ENCODE assay signal across 8 cellular contexts in the genomic region with DNA sequence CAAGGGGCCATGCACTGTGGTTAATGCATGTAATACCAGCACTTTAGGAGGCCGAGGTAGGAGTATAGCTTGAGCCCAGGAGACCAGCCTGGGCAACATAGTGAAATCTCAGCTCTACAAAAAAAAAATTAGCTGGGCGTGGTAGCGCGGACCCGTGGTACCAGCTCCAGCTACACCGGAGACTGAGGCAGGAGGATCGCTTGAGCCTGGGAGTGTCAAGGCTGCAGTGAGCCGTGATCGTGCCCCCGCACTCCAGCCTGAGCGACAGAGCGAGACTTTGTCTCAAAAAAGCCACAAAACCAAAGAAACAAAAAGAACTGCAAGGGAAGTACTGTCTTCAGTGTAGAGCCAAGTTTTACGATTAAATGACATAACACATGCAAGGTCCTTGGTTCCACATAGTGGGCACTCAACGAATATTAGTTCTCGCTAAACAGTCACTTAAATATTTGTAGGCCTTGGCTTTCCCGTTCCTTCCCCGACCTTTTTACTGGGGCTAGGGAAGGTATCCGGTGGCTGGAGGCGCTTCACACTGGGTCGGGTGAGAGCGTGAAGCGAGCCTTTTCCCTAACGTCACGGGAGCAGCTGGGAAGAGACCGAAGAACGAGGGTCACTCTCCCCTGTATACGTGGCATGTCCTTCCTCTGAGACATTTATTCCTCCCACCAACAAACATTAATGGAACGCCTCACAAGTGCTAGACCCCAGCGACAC. TPM values are rescaled to one million over a fixed set of nuclear protein-coding genes. Genes with fewer than 3 reads are reported as not detected.
DNase-seq lines count a peak whose midpoint lies in the region; ATAC-seq and TF ChIP-seq lines count a peak whose summit lies in the region.

No MANE protein-coding gene starts in this region.

- no peaks in the 10 kb centered on the region for H3K9me2 ChIP-seq in GM23248 (ENCODE audit: insufficient read depth)

- in situ Hi-C loops in GM23248 (cut with MboI) = no loop called here

- H3K4me1 Mint-ChIP-seq in endodermal cell = peaks cover 31% of the 10 kb centered on the region
- H3K4me1 Mint-ChIP-seq in naive B cell = peaks cover 45 to 52% (median 52%) of the 10 kb centered on the region in 3 donors

- H3K4me2 ChIP-seq in GM23248 (ENCODE audit: unreplicated experiment) = peak overlapping the region; percentile 92

- TF ChIP-seq CTCF in BE2C (IDR thresholded peaks at IDR 0.05; ENCODE audit: low read depth, low read length) = no peak
- no peak for TF ChIP-seq CTCF in endodermal cell (conservative IDR thresholded peaks at IDR 0.05)

- H2AFZ ChIP-seq in GM23248 = peak overlapping the region; percentile 95

- H3K27ac ChIP-seq in GM23248 (peak overlapping the region; percentile 93), endodermal cell (ENCODE audit: low read depth, low read length) (peak overlapping the region; percentile 87)

- H3K27me3 ChIP-seq in BE2C (no peaks in the 10 kb centered on the region), GM23248 (replicated peaks; ENCODE audit: insufficient read depth) (no peaks in the 10 kb centered on the region), endodermal cell (ENCODE audit: control insufficient read depth, insufficient read depth, low read length, poor library complexity, severe bottlenecking) (no peaks in the 10 kb centered on the region)

- 0 out of 2 replicates have a peak, but pooled peaks cover 5% of the 10 kb centered on the region for H3F3A ChIP-seq in GM23248 (ENCODE audit: insufficient read depth)

- H3K9me3 ChIP-seq in BE2C (no peaks in the 10 kb centered on the region), GM23248 (ENCODE audit: low read depth) (no peaks in the 10 kb centered on the region), endodermal cell (ENCODE audit: control insufficient read depth, low read length) (no peaks in the 10 kb centered on the region)

- DNase-seq in BE2C (no peak), GM23248 (no peak), endodermal cell (no peak), naive B cell (peak; percentile 25), NCI-H1417 (lab: John Stamatoyannopoulos, UW) (no peak)
- no peak for DNase-seq in activated CD8-positive, alpha-beta memory T cell treated with anti-CD3 and anti-CD28 coated beads, Interleukin-2, amount 50 U/mL, for 48 hours

- ATAC-seq in SK-N-SH treated with all-trans-retinoic acid at 6 μM for 48 hours (peak; percentile 7), naive B cell (ENCODE audit: low read depth in 2 of 2) (no peak), GM19467 (IDR thresholded peaks at IDR 0.05; ENCODE audit: unreplicated experiment) (no peak)

- H3K9ac ChIP-seq in GM23248 = peak overlapping the region; percentile 93
- H3K9ac ChIP-seq in endodermal cell (ENCODE audit: extremely low read depth, low read length, poor library complexity, severe bottlenecking) = peak overlapping the region; percentile 97

- peaks cover 12% of the 10 kb centered on the region; the same call in 1 of the 2 replicates for H4K20me1 ChIP-seq in GM23248 (ENCODE audit: insufficient read depth)

- H3K36me3 Mint-ChIP-seq in endodermal cell (ENCODE audit: low read depth) (no peaks in the 10 kb centered on the region), naive B cell (no peaks in the 10 kb centered on the region)

- WGBS in GM23248 (ENCODE audit: low coverage in 1 of 2, low lambda C conversion rate in 2 of 2, missing lambda C conversion rate in 2 of 2), 2 experiments = 61 to 65% methylated on average over 27 to 28 of the region's 29 CpGs
- WGBS in endodermal cell (ENCODE audit: insufficient coverage in 1 of 2, insufficient read length in 1 of 2), 2 experiments = 46 to 60% methylated on average over 22 to 29 of the region's 29 CpGs

- peaks cover 39% of the 10 kb centered on the region for H3K79me2 ChIP-seq in GM23248 (ENCODE audit: insufficient read depth)

- H3K27me3 Mint-ChIP-seq in endodermal cell (ENCODE audit: insufficient read depth) = peaks cover 5% of the 10 kb centered on the region
- H3K27me3 Mint-ChIP-seq in naive B cell = peaks cover 4 to 7% (median 5%) of the 10 kb centered on the region in 3 donors

- H3K4me3 Mint-ChIP-seq in endodermal cell (no peak overlapping the region), naive B cell (peak overlapping the region in 3 of 8 donors; percentile 98 to 99 (median 99))

- H3K4me3 ChIP-seq in BE2C (ENCODE audit: low read depth, low read length) = peak overlapping the region; percentile 86
- peak overlapping the region; percentile 94 for H3K4me3 ChIP-seq in GM23248
- peak overlapping the region; percentile 85 for H3K4me3 ChIP-seq in endodermal cell (ENCODE audit: low read length)

- H3K9me3 Mint-ChIP-seq in endodermal cell (no peaks in the 10 kb centered on the region), naive B cell (no peaks in the 10 kb centered on the region)

- H3K36me3 ChIP-seq in BE2C (no peaks in the 10 kb centered on the region), GM23248 (ENCODE audit: low read depth) (no peaks in the 10 kb centered on the region), endodermal cell (ENCODE audit: control insufficient read depth, insufficient read depth, low read length) (peaks cover 7% of the 10 kb centered on the region)

- peak overlapping the region; percentile 100 for H3K27ac Mint-ChIP-seq in endodermal cell
- peak overlapping the region in 5 of 6 donors; percentile 94 to 100 (median 99) for H3K27ac Mint-ChIP-seq in naive B cell

- H3K4me1 ChIP-seq in BE2C = no peaks in the 10 kb centered on the region
- H3K4me1 ChIP-seq in GM23248 (ENCODE audit: insufficient read depth) = peaks cover 26% of the 10 kb centered on the region
- peaks cover 3% of the 10 kb centered on the region for H3K4me1 ChIP-seq in endodermal cell (ENCODE audit: control insufficient read depth, insufficient read depth, low read length)

TF ChIP-seq in SK-N-SH treated with all-trans-retinoic acid at 6 μM for 48 hours, 23 proteins besides CTCF, POLR2A, EP300 and RAD21:
- no peak for TF ChIP-seq ARNTL (CRISPR knock-in tag; IDR thresholded peaks at IDR 0.05; ENCODE audit: borderline replicate concordance, low read depth)
- no peak; the same call in 1 of the 2 replicates for TF ChIP-seq GLIS3 (CRISPR knock-in tag; IDR thresholded peaks at IDR 0.05)
- no peak for TF ChIP-seq ISL1 (CRISPR knock-in tag; IDR thresholded peaks at IDR 0.05)
- no peak for TF ChIP-seq SNAI2 (CRISPR knock-in tag; IDR thresholded peaks at IDR 0.05)
- TF ChIP-seq, protein P1, sequence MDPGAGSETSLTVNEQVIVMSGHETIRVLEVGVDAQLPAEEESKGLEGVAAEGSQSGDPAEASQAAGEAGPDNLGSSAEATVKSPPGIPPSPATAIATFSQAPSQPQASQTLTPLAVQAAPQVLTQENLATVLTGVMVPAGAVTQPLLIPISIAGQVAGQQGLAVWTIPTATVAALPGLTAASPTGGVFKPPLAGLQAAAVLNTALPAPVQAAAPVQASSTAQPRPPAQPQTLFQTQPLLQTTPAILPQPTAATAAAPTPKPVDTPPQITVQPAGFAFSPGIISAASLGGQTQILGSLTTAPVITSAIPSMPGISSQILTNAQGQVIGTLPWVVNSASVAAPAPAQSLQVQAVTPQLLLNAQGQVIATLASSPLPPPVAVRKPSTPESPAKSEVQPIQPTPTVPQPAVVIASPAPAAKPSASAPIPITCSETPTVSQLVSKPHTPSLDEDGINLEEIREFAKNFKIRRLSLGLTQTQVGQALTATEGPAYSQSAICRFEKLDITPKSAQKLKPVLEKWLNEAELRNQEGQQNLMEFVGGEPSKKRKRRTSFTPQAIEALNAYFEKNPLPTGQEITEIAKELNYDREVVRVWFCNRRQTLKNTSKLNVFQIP (CRISPR knock-in tag; IDR thresholded peaks at IDR 0.05; ENCODE audit: borderline replicate concordance, low read depth) = no peak

RNA-seq across cellular contexts. Expression of a gene that starts 1.0 kb away (rescaled TPM):
- 111 TPM for polyA plus RNA-seq in BE2C (2012; ENCODE audit: insufficient read depth, insufficient read length, low read depth)
- 174 and 184 TPM in 2 replicates for total RNA-seq in GM23248 (2014; rRNA removed; shearing (Covaris generic))
- polyA plus RNA-seq in GM23248 (2016; fragmentation: Nextera tagmentation; extraction: Ambion mirVana) = 128 and 137 TPM in 2 replicates
- 100 to 1,000 TPM; 240 to 267 TPM for total RNA-seq in endodermal cell
- 125 TPM for polyA plus RNA-seq in endodermal cell (2013, experiment 1 of 2)
- polyA plus RNA-seq in endodermal cell (2013, experiment 2 of 2) = 130 TPM
- polyA plus RNA-seq in naive B cell (ENCODE audit: low read depth in 6 of 6) = 10 to 100 TPM; 50.6 to 83.1 (median 74.2) TPM

RNA-seq across cellular contexts. Expression of a gene that starts 33.1 kb away (rescaled TPM):
- polyA plus RNA-seq in BE2C (2012; ENCODE audit: insufficient read depth, insufficient read length, low read depth) = not detected
- not detected in 2 replicates for total RNA-seq in GM23248 (2014; rRNA removed; shearing (Covaris generic))
- not detected in 2 replicates for polyA plus RNA-seq in GM23248 (2016; fragmentation: Nextera tagmentation; extraction: Ambion mirVana)
- under 1 TPM in 1 of 2 donors, not detected in 1; 0.24 TPM for total RNA-seq in endodermal cell
- polyA plus RNA-seq in endodermal cell (2013, experiment 1 of 2) = not detected
- 0.25 TPM for polyA plus RNA-seq in endodermal cell (2013, experiment 2 of 2)
- polyA plus RNA-seq in naive B cell (ENCODE audit: low read depth in 6 of 6) = not detected

RNA-seq across cellular contexts. Expression of a gene that starts 57.5 kb away (rescaled TPM):
- 0.76 TPM for polyA plus RNA-seq in BE2C (2012; ENCODE audit: insufficient read depth, insufficient read length, low read depth)
- 3.8 TPM in 1 of 2 replicates, not detected in the other for total RNA-seq in GM23248 (2014; rRNA removed; shearing (Covaris generic))
- polyA plus RNA-seq in GM23248 (2016; fragmentation: Nextera tagmentation; extraction: Ambion mirVana) = not detected in 2 replicates
- total RNA-seq in endodermal cell = 1 to 10 TPM; 1.9 to 2.2 TPM
- 1.2 TPM for polyA plus RNA-seq in endodermal cell (2013, experiment 1 of 2)
- 2.1 TPM for polyA plus RNA-seq in endodermal cell (2013, experiment 2 of 2)
- under 1 TPM in 2 of 6 donors, not detected in 4; 0.52 to 0.71 TPM for polyA plus RNA-seq in naive B cell (ENCODE audit: low read depth in 6 of 6)
